In genomic region chr15:79923068-79923514, GRCh38 we compare ENCODE assay signal across 1 cellular context.
A peak's percentile ranks its signal among the peaks of the same experiment; 100 is the strongest.
TF ChIP-seq lines count a peak whose summit lies in the region.

No MANE protein-coding gene starts in this region.

TF ChIP-seq in GM12878, 131 proteins besides CTCF, POLR2A, EP300 and RAD21 (continued from another document):
- TF ChIP-seq, protein P1, sequence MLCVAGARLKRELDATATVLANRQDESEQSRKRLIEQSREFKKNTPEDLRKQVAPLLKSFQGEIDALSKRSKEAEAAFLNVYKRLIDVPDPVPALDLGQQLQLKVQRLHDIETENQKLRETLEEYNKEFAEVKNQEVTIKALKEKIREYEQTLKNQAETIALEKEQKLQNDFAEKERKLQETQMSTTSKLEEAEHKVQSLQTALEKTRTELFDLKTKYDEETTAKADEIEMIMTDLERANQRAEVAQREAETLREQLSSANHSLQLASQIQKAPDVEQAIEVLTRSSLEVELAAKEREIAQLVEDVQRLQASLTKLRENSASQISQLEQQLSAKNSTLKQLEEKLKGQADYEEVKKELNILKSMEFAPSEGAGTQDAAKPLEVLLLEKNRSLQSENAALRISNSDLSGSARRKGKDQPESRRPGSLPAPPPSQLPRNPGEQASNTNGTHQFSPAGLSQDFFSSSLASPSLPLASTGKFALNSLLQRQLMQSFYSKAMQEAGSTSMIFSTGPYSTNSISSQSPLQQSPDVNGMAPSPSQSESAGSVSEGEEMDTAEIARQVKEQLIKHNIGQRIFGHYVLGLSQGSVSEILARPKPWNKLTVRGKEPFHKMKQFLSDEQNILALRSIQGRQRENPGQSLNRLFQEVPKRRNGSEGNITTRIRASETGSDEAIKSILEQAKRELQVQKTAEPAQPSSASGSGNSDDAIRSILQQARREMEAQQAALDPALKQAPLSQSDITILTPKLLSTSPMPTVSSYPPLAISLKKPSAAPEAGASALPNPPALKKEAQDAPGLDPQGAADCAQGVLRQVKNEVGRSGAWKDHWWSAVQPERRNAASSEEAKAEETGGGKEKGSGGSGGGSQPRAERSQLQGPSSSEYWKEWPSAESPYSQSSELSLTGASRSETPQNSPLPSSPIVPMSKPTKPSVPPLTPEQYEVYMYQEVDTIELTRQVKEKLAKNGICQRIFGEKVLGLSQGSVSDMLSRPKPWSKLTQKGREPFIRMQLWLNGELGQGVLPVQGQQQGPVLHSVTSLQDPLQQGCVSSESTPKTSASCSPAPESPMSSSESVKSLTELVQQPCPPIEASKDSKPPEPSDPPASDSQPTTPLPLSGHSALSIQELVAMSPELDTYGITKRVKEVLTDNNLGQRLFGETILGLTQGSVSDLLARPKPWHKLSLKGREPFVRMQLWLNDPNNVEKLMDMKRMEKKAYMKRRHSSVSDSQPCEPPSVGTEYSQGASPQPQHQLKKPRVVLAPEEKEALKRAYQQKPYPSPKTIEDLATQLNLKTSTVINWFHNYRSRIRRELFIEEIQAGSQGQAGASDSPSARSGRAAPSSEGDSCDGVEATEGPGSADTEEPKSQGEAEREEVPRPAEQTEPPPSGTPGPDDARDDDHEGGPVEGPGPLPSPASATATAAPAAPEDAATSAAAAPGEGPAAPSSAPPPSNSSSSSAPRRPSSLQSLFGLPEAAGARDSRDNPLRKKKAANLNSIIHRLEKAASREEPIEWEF (IDR thresholded peaks at IDR 0.05; ENCODE audit: insufficient replicate concordance, low read depth, low read length): no peak
- TF ChIP-seq, protein P2, sequence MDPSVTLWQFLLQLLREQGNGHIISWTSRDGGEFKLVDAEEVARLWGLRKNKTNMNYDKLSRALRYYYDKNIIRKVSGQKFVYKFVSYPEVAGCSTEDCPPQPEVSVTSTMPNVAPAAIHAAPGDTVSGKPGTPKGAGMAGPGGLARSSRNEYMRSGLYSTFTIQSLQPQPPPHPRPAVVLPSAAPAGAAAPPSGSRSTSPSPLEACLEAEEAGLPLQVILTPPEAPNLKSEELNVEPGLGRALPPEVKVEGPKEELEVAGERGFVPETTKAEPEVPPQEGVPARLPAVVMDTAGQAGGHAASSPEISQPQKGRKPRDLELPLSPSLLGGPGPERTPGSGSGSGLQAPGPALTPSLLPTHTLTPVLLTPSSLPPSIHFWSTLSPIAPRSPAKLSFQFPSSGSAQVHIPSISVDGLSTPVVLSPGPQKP (IDR thresholded peaks at IDR 0.05; ENCODE audit: low read depth, low read length): no peak
- TF ChIP-seq NR2F1 (conservative IDR thresholded peaks at IDR 0.05) (peak; percentile 15; the same call in 1 of the 2 replicates), ZBED1 (IDR thresholded peaks at IDR 0.05; ENCODE audit: borderline replicate concordance) (no peak), NFYA (IDR thresholded peaks at IDR 0.05; ENCODE audit: borderline replicate concordance, low read depth, low read length) (no peak), PAX8 (IDR thresholded peaks at IDR 0.05) (no peak), JUNB (IDR thresholded peaks at IDR 0.05) (no peak), ATF7 (IDR thresholded peaks at IDR 0.05; ENCODE audit: low read depth) (no peak)
